In genomic region chr7:92563345-92563744, GRCh38 we compare ENCODE assay signal across 21 cellular contexts. TPM values are rescaled to one million over a fixed set of nuclear protein-coding genes. Genes with fewer than 3 reads are reported as not detected.
A peak's percentile ranks its signal among the peaks of the same experiment; 100 is the strongest.
DNase-seq lines count a peak whose midpoint lies in the region; ATAC-seq and TF ChIP-seq lines count a peak whose summit lies in the region.
"Had no signal": no experiment of that assay in that cellular context is flagged by ENCODE, and none has a peak within 500 bp of the region (broad histone marks: within the 10 kb centered on the region; RNA-seq: fewer than 3 reads in every experiment).

No MANE protein-coding gene starts in this region.

- H3K4me3 Mint-ChIP-seq in activated CD4-positive, alpha-beta T cell treated with anti-CD3 and anti-CD28 coated beads, Interleukin-2, amount 10 ng/mL, durations not matched to agents 24 days and 14 days, result no peak overlapping the region
- no peak overlapping the region for H3K4me3 Mint-ChIP-seq in endodermal cell
- no peak overlapping the region for H3K4me3 Mint-ChIP-seq in nephron progenitor cell
- H3K4me3 Mint-ChIP-seq: activated CD4-positive, alpha-beta T cell treated with anti-CD3 and anti-CD28 coated beads, Interleukin-2, amount 10 ng/mL, durations not matched to agents 7 days and 5 days had no signal

- no peaks in the 10 kb centered on the region for H3K9me3 Mint-ChIP-seq in activated CD4-positive, alpha-beta T cell treated with anti-CD3 and anti-CD28 coated beads, Interleukin-2, amount 10 ng/mL, durations not matched to agents 24 days and 14 days
- no peaks in the 10 kb centered on the region for H3K9me3 Mint-ChIP-seq in endodermal cell
- no peaks in the 10 kb centered on the region for H3K9me3 Mint-ChIP-seq in nephron progenitor cell
- H3K9me3 Mint-ChIP-seq: activated CD4-positive, alpha-beta T cell treated with anti-CD3 and anti-CD28 coated beads, Interleukin-2, amount 10 ng/mL, durations not matched to agents 7 days and 5 days had no signal

- H3K9ac ChIP-seq in HUES64 (ENCODE audit: low read depth, low read length), result peak overlapping the region; percentile 16; the same call in 1 of the 2 replicates
- no peak overlapping the region for H3K9ac ChIP-seq in endodermal cell (ENCODE audit: extremely low read depth, low read length, poor library complexity, severe bottlenecking)
- H3K9ac ChIP-seq: parathyroid adenoma had no signal

- peak; percentile 45 for DNase-seq in activated CD4-positive, alpha-beta T cell treated with anti-CD3 and anti-CD28 coated beads, Interleukin-2, amount 10 ng/mL, durations not matched to agents 24 days and 14 days
- no peak for DNase-seq in activated CD4-positive, alpha-beta T cell treated with anti-CD3 and anti-CD28 coated beads for 48 hours
- no peak for DNase-seq in endodermal cell
- no peak for DNase-seq in nephron progenitor cell
- no peak for DNase-seq in gastrocnemius medialis
- DNase-seq: 8988T; activated CD4-positive, alpha-beta T cell treated with anti-CD3 and anti-CD28 coated beads, Interleukin-2, amount 10 ng/mL, durations not matched to agents 7 days and 5 days; activated T-cell treated with anti-CD3 and anti-CD28 coated beads for 4 hours; adrenal gland; caudate nucleus; effector CD4-positive, alpha-beta T cell; GOT3; head of caudate nucleus; left ventricle myocardium superior; NCI-H1105; NCI-H526 treated with DMSO at 0.1 percent for 48 hours; SW 1271 had no signal

- H3K4me3 ChIP-seq in HUES64 (ENCODE audit: low read length), result no peak overlapping the region
- no peak overlapping the region for H3K4me3 ChIP-seq in endodermal cell (ENCODE audit: low read length)
- no peak overlapping the region for H3K4me3 ChIP-seq in gastrocnemius medialis
- H3K4me3 ChIP-seq: adrenal gland had no signal

- H3K36me3 ChIP-seq in HUES64 (ENCODE audit: insufficient read depth, low read length) (peaks cover 76% of the 10 kb centered on the region), endodermal cell (ENCODE audit: control insufficient read depth, insufficient read depth, low read length) (peaks cover 69% of the 10 kb centered on the region), gastrocnemius medialis (peaks cover 4 to 72% of the 10 kb centered on the region in 2 donors)

- no peak for TF ChIP-seq POLR2A in gastrocnemius medialis (IDR thresholded peaks at IDR 0.05)

- WGBS in HUES64, result 90% methylated on average over 2 of the region's 2 CpGs
- WGBS in endodermal cell (ENCODE audit: insufficient coverage in 1 of 2, insufficient read length in 1 of 2), 2 experiments, result 91 to 94% methylated on average over 2 of the region's 2 CpGs

- H3K9me3 ChIP-seq in HUES64 (ENCODE audit: insufficient read depth, low read depth, low read length) (no peaks in the 10 kb centered on the region), endodermal cell (ENCODE audit: control insufficient read depth, low read length) (no peaks in the 10 kb centered on the region), gastrocnemius medialis (no peaks in the 10 kb centered on the region)
- H3K9me3 ChIP-seq: adrenal gland had no signal

- H3K4me1 Mint-ChIP-seq in activated CD4-positive, alpha-beta T cell treated with anti-CD3 and anti-CD28 coated beads, Interleukin-2, amount 10 ng/mL, durations not matched to agents 24 days and 14 days, result no peaks in the 10 kb centered on the region
- H3K4me1 Mint-ChIP-seq in endodermal cell, result peaks cover 9% of the 10 kb centered on the region
- H3K4me1 Mint-ChIP-seq in nephron progenitor cell, result no peaks in the 10 kb centered on the region
- H3K4me1 Mint-ChIP-seq: activated CD4-positive, alpha-beta T cell treated with anti-CD3 and anti-CD28 coated beads, Interleukin-2, amount 10 ng/mL, durations not matched to agents 7 days and 5 days had no signal

- H3K27me3 ChIP-seq in HUES64 (ENCODE audit: insufficient read depth, low read length), result no peaks in the 10 kb centered on the region
- H3K27me3 ChIP-seq in endodermal cell (ENCODE audit: control insufficient read depth, insufficient read depth, low read length, poor library complexity, severe bottlenecking), result no peaks in the 10 kb centered on the region
- H3K27me3 ChIP-seq in gastrocnemius medialis, result no peaks in the 10 kb centered on the region
- H3K27me3 ChIP-seq: adrenal gland had no signal

- ATAC-seq in esophagus mucosa (no peak), gastrocnemius medialis (no peak), GM18519 (IDR thresholded peaks at IDR 0.05; ENCODE audit: low FRiP score, unreplicated experiment) (no peak)
- ATAC-seq: left ventricle myocardium superior had no signal

- H3K36me3 Mint-ChIP-seq in activated CD4-positive, alpha-beta T cell treated with anti-CD3 and anti-CD28 coated beads, Interleukin-2, amount 10 ng/mL, durations not matched to agents 24 days and 14 days (ENCODE audit: low read depth), result peaks cover 45% of the 10 kb centered on the region
- H3K36me3 Mint-ChIP-seq in endodermal cell (ENCODE audit: low read depth) (peaks cover 17% of the 10 kb centered on the region), nephron progenitor cell (ENCODE audit: low read depth) (peaks cover 33% of the 10 kb centered on the region)

- no peak for TF ChIP-seq CTCF in endodermal cell (conservative IDR thresholded peaks at IDR 0.05)
- TF ChIP-seq CTCF in nephron progenitor cell (IDR thresholded peaks at IDR 0.05), result no peak
- no peak for TF ChIP-seq CTCF in gastrocnemius medialis (IDR thresholded peaks at IDR 0.05 in 4 of 5, conservative IDR thresholded peaks at IDR 0.05 in 1 of 5)

- in situ Hi-C loops in gastrocnemius medialis (cut with MboI; ENCODE audit: low sequenced_read_pairs in 4 of 4), result loop anchor here in 1 of 4 donors (25.0 kb wide), 1 partner anchor 351 kb away; no protein-coding TSS in a partner anchor

- H3K27ac ChIP-seq in HUES64 (ENCODE audit: low read depth, low read length), result 0 out of 2 replicates have a peak overlapping the region, but pooled peaks have one; percentile 31
- no peak overlapping the region for H3K27ac ChIP-seq in endodermal cell (ENCODE audit: low read depth, low read length)
- H3K27ac ChIP-seq in gastrocnemius medialis, result no peak overlapping the region
- H3K27ac ChIP-seq: adrenal gland, parathyroid adenoma had no signal

- H3K4me1 ChIP-seq in HUES64 (ENCODE audit: insufficient read depth, low read length) (0 out of 2 replicates have a peak, but pooled peaks cover 6% of the 10 kb centered on the region), endodermal cell (ENCODE audit: control insufficient read depth, insufficient read depth, low read length) (peaks cover 5% of the 10 kb centered on the region), gastrocnemius medialis (no peaks in the 10 kb centered on the region)
- H3K4me1 ChIP-seq: adrenal gland, parathyroid adenoma had no signal

- H3K27me3 Mint-ChIP-seq in activated CD4-positive, alpha-beta T cell treated with anti-CD3 and anti-CD28 coated beads, Interleukin-2, amount 10 ng/mL, durations not matched to agents 24 days and 14 days, result no peaks in the 10 kb centered on the region
- H3K27me3 Mint-ChIP-seq in endodermal cell (ENCODE audit: insufficient read depth), result no peaks in the 10 kb centered on the region
- H3K27me3 Mint-ChIP-seq in nephron progenitor cell (ENCODE audit: low read depth, poor library complexity), result no peaks in the 10 kb centered on the region
- H3K27me3 Mint-ChIP-seq: activated CD4-positive, alpha-beta T cell treated with anti-CD3 and anti-CD28 coated beads, Interleukin-2, amount 10 ng/mL, durations not matched to agents 7 days and 5 days had no signal

- no peak overlapping the region for H3K27ac Mint-ChIP-seq in activated CD4-positive, alpha-beta T cell treated with anti-CD3 and anti-CD28 coated beads, Interleukin-2, amount 10 ng/mL, durations not matched to agents 24 days and 14 days
- H3K27ac Mint-ChIP-seq in endodermal cell (peak overlapping the region; percentile 12), nephron progenitor cell (peak overlapping the region; percentile 73)

- intact Hi-C loops in activated CD4-positive, alpha-beta T cell treated with anti-CD3 and anti-CD28 coated beads, Interleukin-2, amount 10 ng/mL, durations not matched to agents 24 days and 14 days (cut with micrococcal nuclease), result no loop called here
- intact Hi-C loops in gastrocnemius medialis (cut with DNase I; ENCODE audit: low total_unique reads), result no loop called here

RNA-seq across cellular contexts. Expression of gene FAM133B, which starts 26.8 kb away (rescaled TPM):
- 35.5 and 39.8 TPM in 2 replicates for total RNA-seq in activated CD4-positive, alpha-beta T cell treated with anti-CD3 and anti-CD28 coated beads, Interleukin-2, amount 10 ng/mL, durations not matched to agents 24 days and 14 days
- polyA plus RNA-seq in HUES64 (2013, experiment 1 of 2), result 37.7 TPM
- polyA plus RNA-seq in HUES64 (2013, experiment 2 of 2), result 38.2 TPM
- 10 to 100 TPM; 35.9 to 38.2 TPM for total RNA-seq in endodermal cell
- polyA plus RNA-seq in endodermal cell (2013, experiment 1 of 2), result 32.7 TPM
- 33.2 TPM for polyA plus RNA-seq in endodermal cell (2013, experiment 2 of 2)
- 11.8 TPM for total RNA-seq in esophagus mucosa
- total RNA-seq in gastrocnemius medialis, result 10 to 100 TPM; 10.8 to 14.9 (median 12.6) TPM

RNA-seq across cellular contexts. Expression of gene RBM48, which starts 34.8 kb away (rescaled TPM):
- total RNA-seq in activated CD4-positive, alpha-beta T cell treated with anti-CD3 and anti-CD28 coated beads, Interleukin-2, amount 10 ng/mL, durations not matched to agents 24 days and 14 days, result 14.4 and 17.3 TPM in 2 replicates
- polyA plus RNA-seq in HUES64 (2013, experiment 1 of 2), result 8.6 TPM
- 9.1 TPM for polyA plus RNA-seq in HUES64 (2013, experiment 2 of 2)
- 10 to 100 TPM; 11.4 to 11.9 TPM for total RNA-seq in endodermal cell
- polyA plus RNA-seq in endodermal cell (2013, experiment 1 of 2), result 14.5 TPM
- 14.6 TPM for polyA plus RNA-seq in endodermal cell (2013, experiment 2 of 2)
- total RNA-seq in esophagus mucosa, result 5.8 TPM
- total RNA-seq in gastrocnemius medialis, result 10 to 100 TPM in 1 of 4 donors, 1 to 10 TPM in 3; 8.0 to 11.2 (median 8.8) TPM

RNA-seq across cellular contexts. Expression of gene PEX1, which starts 35.0 kb away (rescaled TPM):
- 14.4 and 14.8 TPM in 2 replicates for total RNA-seq in activated CD4-positive, alpha-beta T cell treated with anti-CD3 and anti-CD28 coated beads, Interleukin-2, amount 10 ng/mL, durations not matched to agents 24 days and 14 days
- 13.5 TPM for polyA plus RNA-seq in HUES64 (2013, experiment 1 of 2)
- 17.9 TPM for polyA plus RNA-seq in HUES64 (2013, experiment 2 of 2)
- total RNA-seq in endodermal cell, result 10 to 100 TPM; 26.1 to 34.0 TPM
- 26.7 TPM for polyA plus RNA-seq in endodermal cell (2013, experiment 1 of 2)
- 25.0 TPM for polyA plus RNA-seq in endodermal cell (2013, experiment 2 of 2)
- total RNA-seq in esophagus mucosa, result 10.6 TPM
- total RNA-seq in gastrocnemius medialis, result 10 to 100 TPM in 3 of 4 donors, 1 to 10 TPM in 1; 8.0 to 22.3 (median 12.3) TPM
